ENCODE assay signal across 26 cellular contexts in genomic region chr17:68661265-68662036, GRCh38.
"Had no signal": no experiment of that assay in that cellular context is flagged by ENCODE, and none has a peak within 500 bp of the region (broad histone marks: within the 10 kb centered on the region; RNA-seq: fewer than 3 reads in every experiment).

No MANE protein-coding gene starts in this region.

- H3K4me3 ChIP-seq: coronary artery, dorsolateral prefrontal cortex, esophagus squamous epithelium, gastroesophageal sphincter, heart right ventricle had no signal

- H3K27ac Mint-ChIP-seq: activated CD4-positive, alpha-beta memory T cell treated with anti-CD3 and anti-CD28 coated beads, Interleukin-2, amount 10 ng/mL, durations not matched to agents 7 days and 5 days; activated CD4-positive, alpha-beta T cell treated with anti-CD3 and anti-CD28 coated beads, Interleukin-2, amount 10 ng/mL, durations not matched to agents 7 days and 5 days; activated naive CD8-positive, alpha-beta T cell; activated T-helper 17 cell treated with anti-CD3 and anti-CD28 coated beads, Interleukin-2, amount 50 U/mL, for 72 hours; dendritic cell treated with granulocyte-macrophage colony-stimulating factor and Interleukin-4, amounts not matched to agents 40 ng/mL and 50 ng/mL, for 4 days had no signal

- H3K4me3 Mint-ChIP-seq: activated CD4-positive, alpha-beta memory T cell treated with anti-CD3 and anti-CD28 coated beads, Interleukin-2, amount 10 ng/mL, durations not matched to agents 7 days and 5 days; activated CD4-positive, alpha-beta T cell treated with anti-CD3 and anti-CD28 coated beads, Interleukin-2, amount 10 ng/mL, durations not matched to agents 7 days and 5 days; activated naive CD8-positive, alpha-beta T cell; activated T-cell treated with anti-CD3 and anti-CD28 coated beads, Interleukin-2, amount 50 U/mL, for 4 hours; activated T-helper 17 cell treated with anti-CD3 and anti-CD28 coated beads, Interleukin-2, amount 50 U/mL, for 72 hours; central memory CD8-positive, alpha-beta T cell; dendritic cell treated with granulocyte-macrophage colony-stimulating factor and Interleukin-4, amounts not matched to agents 40 ng/mL and 50 ng/mL, for 4 days had no signal

- H3K27ac ChIP-seq: brain microvascular endothelial cell, coronary artery, dorsolateral prefrontal cortex, epithelial cell of prostate, esophagus squamous epithelium, gastroesophageal sphincter, heart right ventricle had no signal

- ATAC-seq: activated T-cell treated with anti-CD3 and anti-CD28 coated beads, Interleukin-2, amount 50 U/mL, for 4 hours; activated T-helper 17 cell treated with anti-CD3 and anti-CD28 coated beads, Interleukin-2, amount 50 U/mL, for 72 hours; gastroesophageal sphincter; heart right ventricle had no signal

- DNase-seq: activated CD4-positive, alpha-beta memory T cell treated with anti-CD3 and anti-CD28 coated beads, Interleukin-2, amount 10 ng/mL, durations not matched to agents 7 days and 5 days; activated CD4-positive, alpha-beta T cell treated with anti-CD3 and anti-CD28 coated beads for 1 hour; activated CD4-positive, alpha-beta T cell treated with anti-CD3 and anti-CD28 coated beads for 4 hours; activated CD4-positive, alpha-beta T cell treated with anti-CD3 and anti-CD28 coated beads, Interleukin-2, amount 10 ng/mL, durations not matched to agents 7 days and 5 days; activated CD4-positive, alpha-beta T cell treated with anti-CD3 and anti-CD28 coated beads, Interleukin-2, amount 50 U/mL, for 4 hours; activated effector memory CD4-positive, alpha-beta T cell treated with Interleukin-2 at 50 U/mL for 16 hours; activated gamma-delta T cell treated with Interleukin-2 at 50 U/mL for 16 hours; activated naive CD4-positive, alpha-beta T cell treated with anti-CD3 and anti-CD28 coated beads, Interleukin-2, amount 50 U/mL, for 16 hours; activated naive CD4-positive, alpha-beta T cell treated with Interleukin-2 at 50 U/mL for 16 hours; activated T-cell treated with anti-CD3 and anti-CD28 coated beads, Interleukin-2, amount 50 U/mL, for 4 hours; amniotic stem cell; anterior cingulate cortex; brain microvascular endothelial cell; dorsolateral prefrontal cortex; effector memory CD4-positive, alpha-beta T cell; esophagus squamous epithelium; foreskin melanocyte; heart right ventricle; T-helper 2 cell had no signal

- H3K9me3 ChIP-seq: esophagus squamous epithelium, gastroesophageal sphincter had no signal

- H3K4me1 Mint-ChIP-seq: activated CD4-positive, alpha-beta memory T cell treated with anti-CD3 and anti-CD28 coated beads, Interleukin-2, amount 10 ng/mL, durations not matched to agents 7 days and 5 days; activated CD4-positive, alpha-beta T cell treated with anti-CD3 and anti-CD28 coated beads, Interleukin-2, amount 10 ng/mL, durations not matched to agents 7 days and 5 days; activated T-helper 17 cell treated with anti-CD3 and anti-CD28 coated beads, Interleukin-2, amount 50 U/mL, for 72 hours; central memory CD8-positive, alpha-beta T cell had no signal

- H3K36me3 Mint-ChIP-seq: activated naive CD8-positive, alpha-beta T cell had no signal

- H3K27me3 ChIP-seq: brain microvascular endothelial cell, dorsolateral prefrontal cortex, esophagus squamous epithelium, gastroesophageal sphincter, heart right ventricle had no signal

- H3K4me1 ChIP-seq: gastroesophageal sphincter had no signal

- H3K9me3 Mint-ChIP-seq: activated CD4-positive, alpha-beta memory T cell treated with anti-CD3 and anti-CD28 coated beads, Interleukin-2, amount 10 ng/mL, durations not matched to agents 7 days and 5 days; activated CD4-positive, alpha-beta T cell treated with anti-CD3 and anti-CD28 coated beads, Interleukin-2, amount 10 ng/mL, durations not matched to agents 7 days and 5 days; activated T-cell treated with anti-CD3 and anti-CD28 coated beads, Interleukin-2, amount 50 U/mL, for 4 hours; activated T-helper 17 cell treated with anti-CD3 and anti-CD28 coated beads, Interleukin-2, amount 50 U/mL, for 72 hours; central memory CD8-positive, alpha-beta T cell; dendritic cell treated with granulocyte-macrophage colony-stimulating factor and Interleukin-4, amounts not matched to agents 40 ng/mL and 50 ng/mL, for 4 days had no signal

- H3K36me3 ChIP-seq: brain microvascular endothelial cell, esophagus squamous epithelium, gastroesophageal sphincter, heart right ventricle had no signal
